1 cellular context compared by ENCODE assay signal in genomic region chr1:10388387-10388715, GRCh38.
TF ChIP-seq lines count a peak whose summit lies in the region.

No MANE protein-coding gene starts in this region.

TF ChIP-seq in GM23338, 12 proteins besides CTCF, POLR2A, EP300 and RAD21 (continued from another document):
- TF ChIP-seq ZNF462 (CRISPR knock-in tag; IDR thresholded peaks at IDR 0.05) (no peak), EZH2 (IDR thresholded peaks at IDR 0.05; ENCODE audit: low read depth, unreplicated experiment) (no peak), ETS1 (IDR thresholded peaks at IDR 0.05) (no peak), CREB1 (CRISPR knock-in tag; IDR thresholded peaks at IDR 0.05; ENCODE audit: low read depth) (no peak), EZH2phosphoT487 (IDR thresholded peaks at IDR 0.05; ENCODE audit: unreplicated experiment) (no peak), REST (IDR thresholded peaks at IDR 0.05; ENCODE audit: unreplicated experiment) (no peak), NANOG (IDR thresholded peaks at IDR 0.05; ENCODE audit: borderline replicate concordance) (no peak), JUNB (IDR thresholded peaks at IDR 0.05; ENCODE audit: unreplicated experiment) (no peak), POLR2AphosphoS5 (IDR thresholded peaks at IDR 0.05; ENCODE audit: low read depth) (no peak), ZNF331 (CRISPR knock-in tag; IDR thresholded peaks at IDR 0.05; ENCODE audit: low read depth) (no peak), ZNF114 (CRISPR knock-in tag; IDR thresholded peaks at IDR 0.05) (no peak)
TF ChIP-seq in GM23338: peak in this region for 0.
